16 cellular contexts compared by ENCODE assay signal in genomic region chr3:52393959-52394670, GRCh38. TPM values are rescaled to one million over a fixed set of nuclear protein-coding genes. Genes with fewer than 3 reads are reported as not detected.
A peak's percentile ranks its signal among the peaks of the same experiment; 100 is the strongest.
DNase-seq lines count a peak whose midpoint lies in the region; ATAC-seq and TF ChIP-seq lines count a peak whose summit lies in the region.
"Had no signal": no experiment of that assay in that cellular context is flagged by ENCODE, and none has a peak within 500 bp of the region (broad histone marks: within the 10 kb centered on the region; RNA-seq: fewer than 3 reads in every experiment).

No MANE protein-coding gene starts in this region.

- no peak overlapping the region for H2BK5ac ChIP-seq in IMR-90 (ENCODE audit: low read depth, low read length, poor library complexity, severe bottlenecking)

- no peak for TF ChIP-seq POLR2A in IMR-90 (IDR thresholded peaks at IDR 0.05; ENCODE audit: low read depth, low read length)

- CTCF ChIA-PET in IMR-90 (lab: Yijun Ruan, JAX) = no interaction called here

- H3K4me3 Mint-ChIP-seq in T-helper 17 cell (no peak overlapping the region), neural progenitor cell (no peak overlapping the region)
- H3K4me3 Mint-ChIP-seq: CD4-positive, alpha-beta memory T cell had no signal

- H2AFZ ChIP-seq in IMR-90 (replicated peaks; ENCODE audit: low read length, poor library complexity) = no peak overlapping the region
- H2AFZ ChIP-seq in neural progenitor cell (replicated peaks) = no peak overlapping the region

- H2BK120ac ChIP-seq in IMR-90 (ENCODE audit: low read depth, low read length) = no peak overlapping the region

- WGBS in IMR-90 (ENCODE audit: extremely low coverage in 2 of 2, insufficient read length in 1 of 2), 2 experiments = 88% methylated on average over 11 of the region's 18 CpGs; no CpG with 5 or more reads in 1 of the 2 experiments

- no peak overlapping the region for H3K18ac ChIP-seq in IMR-90 (ENCODE audit: low read depth, low read length)

- peaks cover 1% of the 10 kb centered on the region; the same call in 1 of the 2 replicates for H3K36me3 ChIP-seq in IMR-90 (ENCODE audit: control insufficient read depth, insufficient read depth, low read length)
- H3K36me3 ChIP-seq in neural progenitor cell = no peaks in the 10 kb centered on the region
- H3K36me3 ChIP-seq: BE2C, HAP-1 had no signal

- H3K36me3 Mint-ChIP-seq in T-helper 17 cell (ENCODE audit: low read depth) = peaks cover 14% of the 10 kb centered on the region
- H3K36me3 Mint-ChIP-seq in neural progenitor cell = no peaks in the 10 kb centered on the region

- H3K27me3 Mint-ChIP-seq in T-helper 17 cell (no peaks in the 10 kb centered on the region), neural progenitor cell (ENCODE audit: insufficient read depth, low read depth) (peaks cover 16% of the 10 kb centered on the region)
- H3K27me3 Mint-ChIP-seq: CD4-positive, alpha-beta memory T cell had no signal

- in situ Hi-C loops in IMR-90 (cut with MboI; ENCODE audit: low sequenced_read_pairs) = no loop called here

- H3K27ac Mint-ChIP-seq in T-helper 17 cell (peak overlapping the region; percentile 53), neural progenitor cell (peak overlapping the region; percentile 86)

- H3K9me1 ChIP-seq in IMR-90 (ENCODE audit: insufficient read depth, low read length) = no peaks in the 10 kb centered on the region

- no peak overlapping the region for H4K5ac ChIP-seq in IMR-90 (ENCODE audit: low read depth, low read length)

- no peak overlapping the region for H2AK5ac ChIP-seq in IMR-90 (ENCODE audit: low read depth, low read length)

- H3K4me1 Mint-ChIP-seq in T-helper 17 cell (peaks cover 3% of the 10 kb centered on the region), neural progenitor cell (peaks cover 3% of the 10 kb centered on the region)
- H3K4me1 Mint-ChIP-seq: CD4-positive, alpha-beta memory T cell had no signal

- POLR2A ChIA-PET in IMR-90 (lab: Charles Lee; ENCODE audit: unreplicated experiment) = no interaction called here

- TF ChIP-seq CTCF in IMR-90 (conservative IDR thresholded peaks at IDR 0.05; ENCODE audit: low read depth, low read length) = no peak
- no peak for TF ChIP-seq CTCF in neural progenitor cell (IDR thresholded peaks at IDR 0.05)

- no peak overlapping the region for H3K14ac ChIP-seq in IMR-90 (replicated peaks; ENCODE audit: low read depth, low read length)

- no peaks in the 10 kb centered on the region for H3K79me1 ChIP-seq in IMR-90 (ENCODE audit: low read depth in 1 of 2, low read length in 2 of 2)

- no peak overlapping the region for H3K27ac ChIP-seq in IMR-90 (ENCODE audit: insufficient read depth, low read length)
- H3K27ac ChIP-seq in neural progenitor cell = no peak overlapping the region

- H2BK15ac ChIP-seq in IMR-90 (ENCODE audit: low read depth, low read length) = no peak overlapping the region

- ATAC-seq in IMR-90 (ENCODE audit: low read depth) (no peak), T-helper 17 cell (no peak)
- ATAC-seq: GM12878 had no signal

- H3K27me3 ChIP-seq in IMR-90 (ENCODE audit: control insufficient read depth, insufficient read depth, low read length) (no peaks in the 10 kb centered on the region; the same call in 1 of the 2 replicates), neural progenitor cell (no peaks in the 10 kb centered on the region)
- H3K27me3 ChIP-seq: BE2C had no signal

- no peak overlapping the region for H2BK20ac ChIP-seq in IMR-90 (ENCODE audit: low read depth, low read length)

- no peak overlapping the region for H3K56ac ChIP-seq in IMR-90 (ENCODE audit: extremely low read depth, insufficient read depth, low read length)

- intact Hi-C loops in IMR-90 (cut with micrococcal nuclease) = no loop called here

- no peak for DNase-seq in IMR-90
- peak in 1 of 3 donors; percentile 4 for DNase-seq in T-helper 17 cell
- no peak for DNase-seq in neural progenitor cell (ENCODE audit: low spot score)
- DNase-seq in amniotic stem cell (lab: John Stamatoyannopoulos, UW) = no peak
- DNase-seq in SKM-1 (lab: John Stamatoyannopoulos, UW; ENCODE audit: unreplicated experiment) = no peak
- DNase-seq: BE2C; CD4-positive, alpha-beta memory T cell; DMS79; NCI-H1417 treated with DMSO at 0.1 percent for 48 hours; NCI-H2029 treated with DMSO at 0.1 percent for 48 hours; NCI-H510A; NCI-H82; SHP77 had no signal

- H3K4me1 ChIP-seq in IMR-90 (ENCODE audit: control insufficient read depth, insufficient read depth, low read length) = no peaks in the 10 kb centered on the region
- no peaks in the 10 kb centered on the region for H3K4me1 ChIP-seq in neural progenitor cell
- H3K4me1 ChIP-seq: BE2C, HAP-1 had no signal

- peak overlapping the region; percentile 28 for H2AK9ac ChIP-seq in IMR-90 (replicated peaks; ENCODE audit: low read depth, low read length, poor library complexity)

- H3K23ac ChIP-seq in IMR-90 (ENCODE audit: low read depth, low read length) = no peak overlapping the region

- no peak overlapping the region for H3K4ac ChIP-seq in IMR-90 (ENCODE audit: low read depth, low read length)

- H3K4me3 ChIP-seq in IMR-90 (ENCODE audit: insufficient read depth, low read depth, low read length) = no peak overlapping the region
- H3K4me3 ChIP-seq in neural progenitor cell = no peak overlapping the region
- H3K4me3 ChIP-seq: GM12878, HAP-1 had no signal

- H4K8ac ChIP-seq in IMR-90 (ENCODE audit: low read depth in 2 of 2, low read length in 2 of 2) = no peak overlapping the region

- H4K20me1 ChIP-seq in IMR-90 (ENCODE audit: insufficient read depth, low read length) (no peaks in the 10 kb centered on the region; the same call in 1 of the 2 replicates), neural progenitor cell (ENCODE audit: low read depth) (no peaks in the 10 kb centered on the region)

- no peaks in the 10 kb centered on the region for H3K9me3 ChIP-seq in IMR-90 (ENCODE audit: control insufficient read depth, insufficient read depth, low read length)
- no peaks in the 10 kb centered on the region for H3K9me3 ChIP-seq in T-helper 17 cell (ENCODE audit: control insufficient read depth, low read length, poor library complexity, severe bottlenecking)
- H3K9me3 ChIP-seq in neural progenitor cell (ENCODE audit: low read depth) = no peaks in the 10 kb centered on the region
- H3K9me3 ChIP-seq: BE2C, HAP-1 had no signal

- H3K9me3 Mint-ChIP-seq in neural progenitor cell = peaks cover 3% of the 10 kb centered on the region
- H3K9me3 Mint-ChIP-seq: CD4-positive, alpha-beta memory T cell had no signal

- no peaks in the 10 kb centered on the region for H3F3A ChIP-seq in neural progenitor cell (ENCODE audit: low read depth)

- H3K9ac ChIP-seq in IMR-90 (ENCODE audit: low read depth, low read length) (no peak overlapping the region), neural progenitor cell (no peak overlapping the region)

- BruUV-seq in IMR-90 (replicated peaks; lab: Mats Ljungman, UMichigan) = no TSS peak

- dilution Hi-C loops in IMR-90 (cut with HindIII; ENCODE audit: low sequenced_read_pairs, unreplicated experiment) = no loop called here

- H3K79me2 ChIP-seq in neural progenitor cell (ENCODE audit: low read depth) = no peaks in the 10 kb centered on the region

- TF ChIP-seq RAD21 in IMR-90 (IDR thresholded peaks at IDR 0.05; ENCODE audit: low read length) = no peak

- no peak overlapping the region for H4K91ac ChIP-seq in IMR-90 (ENCODE audit: insufficient read depth, low read depth, low read length)

- H3K4me2 ChIP-seq in IMR-90 (ENCODE audit: low read depth, low read length) (no peak overlapping the region), neural progenitor cell (no peak overlapping the region)

TF ChIP-seq in IMR-90, 13 proteins besides CTCF, POLR2A, EP300 and RAD21 (continues in another document):
- TF ChIP-seq RCOR1 (IDR thresholded peaks at IDR 0.05; ENCODE audit: insufficient replicate concordance, low read length) = no peak
- no peak for TF ChIP-seq USF2 (IDR thresholded peaks at IDR 0.05; ENCODE audit: low read depth, low read length)

RNA-seq across cellular contexts. Expression of gene BAP1, which starts 15.7 kb away (rescaled TPM):
- total RNA-seq in IMR-90 (2012; rRNA removed) (35.0 and 36.4 TPM in 2 replicates), T-helper 17 cell (100 to 1,000 TPM; 107 to 114 TPM), neural progenitor cell (ENCODE audit: low replicate concordance) (55.5 and 102 TPM in 2 replicates)
- polyA plus RNA-seq in IMR-90 (2012; rRNA removed) = 48.6 and 55.2 TPM in 2 replicates
- polyA plus RNA-seq in IMR-90 (2012; cell fraction: cytosol; rRNA removed) = 38.5 and 49.0 TPM in 2 replicates
- polyA plus RNA-seq in IMR-90 (2012; cell fraction: nucleus; rRNA removed; ENCODE audit: low replicate concordance) = 163 and 234 TPM in 2 replicates

RNA-seq across cellular contexts. Expression of gene PHF7, which starts 16.3 kb away (rescaled TPM):
- total RNA-seq in IMR-90 (2012; rRNA removed) (2.5 and 2.9 TPM in 2 replicates), T-helper 17 cell (10 to 100 TPM; 11.1 to 13.0 TPM), neural progenitor cell (ENCODE audit: low replicate concordance) (9.9 and 13.0 TPM in 2 replicates)
- 2.1 and 2.8 TPM in 2 replicates for polyA plus RNA-seq in IMR-90 (2012; rRNA removed)
- polyA plus RNA-seq in IMR-90 (2012; cell fraction: cytosol; rRNA removed) = 0.81 and 1.0 TPM in 2 replicates
- polyA plus RNA-seq in IMR-90 (2012; cell fraction: nucleus; rRNA removed; ENCODE audit: low replicate concordance) = 2.0 and 8.4 TPM in 2 replicates

RNA-seq across cellular contexts. Expression of gene SEMA3G, which starts 50.8 kb away (rescaled TPM):
- not detected in 2 replicates for total RNA-seq in IMR-90 (2012; rRNA removed)
- 0.04 and 0.07 TPM in 2 replicates for polyA plus RNA-seq in IMR-90 (2012; rRNA removed)
- polyA plus RNA-seq in IMR-90 (2012; cell fraction: cytosol; rRNA removed) = 0.01 and 0.07 TPM in 2 replicates
- polyA plus RNA-seq in IMR-90 (2012; cell fraction: nucleus; rRNA removed; ENCODE audit: low replicate concordance) = 0.01 and 0.03 TPM in 2 replicates
- total RNA-seq in T-helper 17 cell = 1 to 10 TPM; 1.5 to 2.3 TPM
- 0.79 and 3.4 TPM in 2 replicates for total RNA-seq in neural progenitor cell (ENCODE audit: low replicate concordance)
- total RNA-seq: GM12878 had no signal
- polyA plus RNA-seq: AG04450 had no signal

RNA-seq across cellular contexts. Expression of gene TNNC1, which starts 59.7 kb away (rescaled TPM):
- total RNA-seq in IMR-90 (2012; rRNA removed) = 1.1 and 1.3 TPM in 2 replicates
- polyA plus RNA-seq in IMR-90 (2012; rRNA removed) = 4.0 and 4.6 TPM in 2 replicates
- polyA plus RNA-seq in IMR-90 (2012; cell fraction: cytosol; rRNA removed) = 1.8 and 2.3 TPM in 2 replicates
- polyA plus RNA-seq in IMR-90 (2012; cell fraction: nucleus; rRNA removed; ENCODE audit: low replicate concordance) = 3.4 and 6.2 TPM in 2 replicates
- total RNA-seq in T-helper 17 cell = 1 to 10 TPM; 3.7 to 3.8 TPM
- total RNA-seq in neural progenitor cell (ENCODE audit: low replicate concordance) = 0.67 and 5.8 TPM in 2 replicates
